In the genomic region with DNA sequence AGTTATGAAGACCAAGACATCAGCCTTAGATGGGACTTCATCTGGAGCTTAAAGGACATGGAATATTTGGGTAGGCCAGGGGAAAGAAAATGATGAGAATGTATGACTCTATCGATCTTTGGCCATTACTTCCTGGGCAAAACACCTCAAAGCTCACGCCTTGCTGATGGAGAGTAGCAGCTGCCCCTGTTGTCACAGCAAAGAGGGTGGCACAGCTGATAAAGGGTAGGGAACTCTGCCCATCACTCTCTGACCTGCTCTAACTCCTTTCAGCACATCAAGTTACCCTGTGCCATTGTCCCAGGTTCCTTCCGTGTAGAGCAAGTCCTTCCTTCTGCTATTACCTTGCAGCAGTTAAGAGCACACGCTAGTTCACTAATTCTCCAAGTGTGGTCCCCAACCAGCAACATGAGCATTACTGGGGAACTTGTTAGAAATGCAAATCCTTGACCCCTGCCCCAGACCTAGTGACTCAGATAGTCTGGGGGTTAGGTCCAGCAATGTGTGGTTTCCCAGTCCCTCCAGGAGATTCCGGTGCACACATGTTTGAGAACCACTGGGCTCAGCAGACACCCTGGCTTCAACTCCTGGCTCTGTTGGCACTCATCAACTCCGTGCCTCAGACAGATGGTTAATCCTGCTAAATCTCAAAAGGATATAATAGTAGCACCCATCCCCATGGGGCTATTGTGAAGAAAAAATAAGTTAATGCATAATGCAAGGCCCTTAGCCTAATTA, we compare ENCODE assay signal across 1 cellular context.
TF ChIP-seq lines count a peak whose summit lies in the region.

No MANE protein-coding gene starts in this region.

TF ChIP-seq in IMR-90, 13 proteins besides CTCF, POLR2A, EP300 and RAD21:
- TF ChIP-seq RFX5 (IDR thresholded peaks at IDR 0.05; ENCODE audit: low read depth, low read length), result no peak
- TF ChIP-seq CEBPB (IDR thresholded peaks at IDR 0.05; ENCODE audit: low read depth, low read length), result no peak
- TF ChIP-seq FOS (IDR thresholded peaks at IDR 0.05; ENCODE audit: low read depth, low read length), result no peak
- TF ChIP-seq NFE2L2 (IDR thresholded peaks at IDR 0.05; ENCODE audit: low read depth, low read length), result no peak
- no peak for TF ChIP-seq RCOR1 (IDR thresholded peaks at IDR 0.05; ENCODE audit: insufficient replicate concordance, low read length)
- no peak for TF ChIP-seq MAZ (IDR thresholded peaks at IDR 0.05; ENCODE audit: borderline replicate concordance, low read depth, low read length)
- TF ChIP-seq, protein P1, sequence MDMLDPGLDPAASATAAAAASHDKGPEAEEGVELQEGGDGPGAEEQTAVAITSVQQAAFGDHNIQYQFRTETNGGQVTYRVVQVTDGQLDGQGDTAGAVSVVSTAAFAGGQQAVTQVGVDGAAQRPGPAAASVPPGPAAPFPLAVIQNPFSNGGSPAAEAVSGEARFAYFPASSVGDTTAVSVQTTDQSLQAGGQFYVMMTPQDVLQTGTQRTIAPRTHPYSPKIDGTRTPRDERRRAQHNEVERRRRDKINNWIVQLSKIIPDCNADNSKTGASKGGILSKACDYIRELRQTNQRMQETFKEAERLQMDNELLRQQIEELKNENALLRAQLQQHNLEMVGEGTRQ (IDR thresholded peaks at IDR 0.05; ENCODE audit: low read depth, low read length), result no peak
- no peak for TF ChIP-seq BHLHE40 (IDR thresholded peaks at IDR 0.05; ENCODE audit: low read depth, low read length)
- TF ChIP-seq, protein P2, sequence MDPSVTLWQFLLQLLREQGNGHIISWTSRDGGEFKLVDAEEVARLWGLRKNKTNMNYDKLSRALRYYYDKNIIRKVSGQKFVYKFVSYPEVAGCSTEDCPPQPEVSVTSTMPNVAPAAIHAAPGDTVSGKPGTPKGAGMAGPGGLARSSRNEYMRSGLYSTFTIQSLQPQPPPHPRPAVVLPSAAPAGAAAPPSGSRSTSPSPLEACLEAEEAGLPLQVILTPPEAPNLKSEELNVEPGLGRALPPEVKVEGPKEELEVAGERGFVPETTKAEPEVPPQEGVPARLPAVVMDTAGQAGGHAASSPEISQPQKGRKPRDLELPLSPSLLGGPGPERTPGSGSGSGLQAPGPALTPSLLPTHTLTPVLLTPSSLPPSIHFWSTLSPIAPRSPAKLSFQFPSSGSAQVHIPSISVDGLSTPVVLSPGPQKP (IDR thresholded peaks at IDR 0.05; ENCODE audit: borderline replicate concordance, low read depth, low read length), result no peak
- TF ChIP-seq MXI1 (IDR thresholded peaks at IDR 0.05; ENCODE audit: borderline replicate concordance, low read depth, low read length), result no peak
- no peak for TF ChIP-seq MAFK (IDR thresholded peaks at IDR 0.05; ENCODE audit: low read depth, low read length)
- no peak for TF ChIP-seq CHD1 (IDR thresholded peaks at IDR 0.05; ENCODE audit: low read depth, low read length)
- TF ChIP-seq SMC3 (IDR thresholded peaks at IDR 0.05; ENCODE audit: low read depth, low read length), result no peak
TF ChIP-seq in IMR-90: peak in this region for 0.
